Comparison of ENCODE assay signal across 10 cellular contexts in the genomic region with DNA sequence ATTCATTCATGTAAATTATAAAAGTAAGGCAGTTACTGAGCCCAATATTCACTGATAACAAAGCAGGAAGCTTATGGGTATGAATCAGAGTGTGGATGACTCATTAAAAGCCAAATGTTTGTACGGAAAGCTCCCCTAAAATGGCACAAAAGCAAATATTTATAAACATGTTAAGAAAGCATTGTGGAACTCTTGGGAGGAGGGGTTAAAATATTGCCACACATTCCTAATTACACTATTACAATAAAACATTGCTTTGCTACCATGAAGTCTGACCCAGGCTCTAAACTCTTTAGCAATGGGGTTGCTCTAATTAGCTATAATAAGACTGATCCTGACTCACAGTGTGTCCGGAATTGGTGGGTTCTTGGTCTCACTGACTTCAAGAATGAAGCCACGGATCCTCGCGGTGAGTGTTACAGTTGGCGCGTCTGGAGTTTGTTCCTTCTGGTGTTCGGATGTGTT.
DNase-seq lines count a peak whose midpoint lies in the region; ATAC-seq, FAIRE-seq and TF ChIP-seq lines count a peak whose summit lies in the region.
"Had no signal": no experiment of that assay in that cellular context is flagged by ENCODE, and none has a peak within 500 bp of the region (broad histone marks: within the 10 kb centered on the region; RNA-seq: fewer than 3 reads in every experiment).

No MANE protein-coding gene starts in this region.

- TF ChIP-seq CTCF in pancreas (IDR thresholded peaks at IDR 0.05) (no peak), type B pancreatic cell (conservative IDR thresholded peaks at IDR 0.05) (no peak)

- H3K27me3 Mint-ChIP-seq in type B pancreatic cell, result no peaks in the 10 kb centered on the region

- H3K4me3 ChIP-seq in pancreas, result no peak overlapping the region
- H3K4me3 ChIP-seq: heart right ventricle, right lobe of liver had no signal

- no peaks in the 10 kb centered on the region for H3K9me3 ChIP-seq in pancreas
- H3K9me3 ChIP-seq: heart right ventricle, right lobe of liver had no signal

- no peak overlapping the region for H3K27ac Mint-ChIP-seq in type B pancreatic cell

- H3K9me3 Mint-ChIP-seq in type B pancreatic cell, result peaks cover 5% of the 10 kb centered on the region

- peak; percentile 56 to 91 (median 72) for ATAC-seq in pancreas
- ATAC-seq in HG03175 (IDR thresholded peaks at IDR 0.05; ENCODE audit: unreplicated experiment), result no peak
- ATAC-seq: heart right ventricle had no signal

- FAIRE-seq in pancreas (lab: Jason Lieb, UNC), result no peak

- H3K4me3 Mint-ChIP-seq in type B pancreatic cell, result no peak overlapping the region

- H3K27me3 ChIP-seq in pancreas, result no peaks in the 10 kb centered on the region
- H3K27me3 ChIP-seq: heart right ventricle, right lobe of liver had no signal

- H3K4me1 Mint-ChIP-seq in type B pancreatic cell (ENCODE audit: unreplicated experiment), result peaks cover 1% of the 10 kb centered on the region

- peak overlapping the region in 1 of 4 donors; percentile 2 for H3K27ac ChIP-seq in pancreas
- H3K27ac ChIP-seq: heart right ventricle, right lobe of liver had no signal

- DNase-seq in GM04503 (ENCODE audit: low read depth), result peak; percentile 82
- DNase-seq in NCI-H774 (lab: John Stamatoyannopoulos, UW), result peak; percentile 24
- peak; percentile 48 for DNase-seq in dedifferentiated amniotic fluid mesenchymal stem cell (ENCODE audit: extremely low spot score)
- no peak for DNase-seq in pancreas
- no peak for DNase-seq in OCI-M2 (lab: John Stamatoyannopoulos, UW; ENCODE audit: unreplicated experiment)
- DNase-seq in type B pancreatic cell (ENCODE audit: extremely low spot score, unreplicated experiment), result no peak
- DNase-seq: heart right ventricle, NCI-H345, right lobe of liver had no signal

- WGBS in pancreas, 2 donors, result 83 to 84% methylated on average over 8 of the region's 8 CpGs

- H3K36me3 ChIP-seq in pancreas, result no peaks in the 10 kb centered on the region
- H3K36me3 ChIP-seq: heart right ventricle, right lobe of liver had no signal

- H3K4me1 ChIP-seq in pancreas, result no peaks in the 10 kb centered on the region
- H3K4me1 ChIP-seq: right lobe of liver had no signal

- intact Hi-C loops in pancreas (cut with DNase I), result no loop called here

- H3K36me3 Mint-ChIP-seq in type B pancreatic cell, result no peaks in the 10 kb centered on the region

Comparison
In these comparisons a context has a peak if more than half of its experiments do, and no peak if none do; other contexts are left out.
1. DNase-seq: peak in GM04503 (single experiment), NCI-H774 (single experiment) and dedifferentiated amniotic fluid mesenchymal stem cell (single experiment); none in pancreas (0 of 6), OCI-M2 (single experiment) and type B pancreatic cell (single experiment).